Comparison of ENCODE assay signal across 20 cellular contexts in the genomic region with DNA sequence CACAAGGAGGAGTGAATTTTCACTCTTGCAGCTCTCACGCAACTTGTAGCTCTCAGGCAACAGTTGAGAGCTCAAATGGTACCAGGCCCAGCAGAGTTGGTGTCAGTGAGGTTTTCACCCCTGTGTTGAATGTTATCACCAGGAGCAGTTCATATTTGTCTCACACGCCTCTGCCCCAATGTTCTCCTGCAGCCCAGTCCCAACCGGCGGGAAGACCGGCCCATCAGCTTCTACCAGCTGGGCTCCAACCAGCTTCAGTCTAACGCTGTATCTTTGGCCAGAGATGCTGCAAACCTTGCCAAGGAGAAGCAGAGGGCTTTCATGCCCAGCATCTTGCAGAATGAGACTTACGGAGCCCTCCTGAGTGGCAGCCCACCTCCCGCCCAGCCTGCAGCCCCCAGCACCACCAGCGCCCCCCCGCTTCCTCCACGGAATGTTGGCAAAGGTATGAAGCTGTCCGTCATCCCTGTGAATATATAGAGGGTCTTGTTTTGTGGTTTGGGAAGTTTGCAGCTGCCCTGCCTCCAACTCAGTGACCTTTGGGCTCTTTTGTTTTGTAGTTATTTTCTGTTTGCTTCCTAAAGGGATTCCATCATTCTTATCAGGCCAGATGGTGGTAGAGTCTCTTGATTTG.
"Had no signal": no experiment of that assay in that cellular context is flagged by ENCODE, and none has a peak within 500 bp of the region (broad histone marks: within the 10 kb centered on the region; RNA-seq: fewer than 3 reads in every experiment).

No MANE protein-coding gene starts in this region.

- H3K27ac Mint-ChIP-seq: activated CD4-positive, alpha-beta memory T cell treated with anti-CD3 and anti-CD28 coated beads for 36 hours; activated naive CD8-positive, alpha-beta T cell treated with anti-CD3 and anti-CD28 coated beads for 36 hours had no signal

- FAIRE-seq: keratinocyte, small intestine, TTC549 had no signal

- DNase-seq: activated CD4-positive, alpha-beta memory T cell treated with anti-CD3 and anti-CD28 coated beads for 36 hours; activated CD4-positive, alpha-beta T cell treated with anti-CD3 and anti-CD28 coated beads for 4 hours; activated naive CD4-positive, alpha-beta T cell; activated naive CD8-positive, alpha-beta T cell treated with anti-CD3 and anti-CD28 coated beads for 36 hours; activated T-cell treated with anti-CD3 and anti-CD28 coated beads for 4 hours; amniotic stem cell; effector memory CD8-positive, alpha-beta T cell; midbrain; occipital lobe; psoas muscle; small intestine; stimulated activated CD4-positive, alpha-beta T cell treated with anti-CD3 and anti-CD28 coated beads, Interleukin-4, amount 100 ng/mL, for 1 hour; stimulated activated naive CD8-positive, alpha-beta T cell treated with anti-CD3 and anti-CD28 coated beads, Interleukin-15, amount 100 ng/mL, for 72 hours; testis had no signal

- H3K4me3 ChIP-seq: psoas muscle, testis had no signal

- H3K4me3 Mint-ChIP-seq: activated CD4-positive, alpha-beta memory T cell treated with anti-CD3 and anti-CD28 coated beads for 36 hours; activated naive CD8-positive, alpha-beta T cell treated with anti-CD3 and anti-CD28 coated beads for 36 hours; activated T-helper 17 cell treated with anti-CD3 and anti-CD28 coated beads, Interleukin-2, amount 50 U/mL, for 72 hours; effector memory CD8-positive, alpha-beta T cell; nephron; stimulated activated naive CD8-positive, alpha-beta T cell treated with anti-CD3 and anti-CD28 coated beads, Interleukin-15, amount 100 ng/mL, for 72 hours; WTC11 had no signal

- H3K27ac ChIP-seq: testis had no signal

- H3K9me3 ChIP-seq: psoas muscle, testis had no signal

- H3K9me3 Mint-ChIP-seq: activated CD4-positive, alpha-beta memory T cell treated with anti-CD3 and anti-CD28 coated beads for 36 hours; activated naive CD8-positive, alpha-beta T cell treated with anti-CD3 and anti-CD28 coated beads for 36 hours; activated T-helper 17 cell treated with anti-CD3 and anti-CD28 coated beads, Interleukin-2, amount 50 U/mL, for 72 hours; effector memory CD8-positive, alpha-beta T cell; nephron; stimulated activated naive CD8-positive, alpha-beta T cell treated with anti-CD3 and anti-CD28 coated beads, Interleukin-15, amount 100 ng/mL, for 72 hours; WTC11 had no signal

- H3K36me3 Mint-ChIP-seq: activated CD4-positive, alpha-beta memory T cell treated with anti-CD3 and anti-CD28 coated beads for 36 hours; activated naive CD8-positive, alpha-beta T cell treated with anti-CD3 and anti-CD28 coated beads for 36 hours had no signal

- ATAC-seq: activated T-helper 17 cell treated with anti-CD3 and anti-CD28 coated beads, Interleukin-2, amount 50 U/mL, for 72 hours; effector memory CD8-positive, alpha-beta T cell; left lobe of liver; stimulated activated naive CD8-positive, alpha-beta T cell treated with anti-CD3 and anti-CD28 coated beads, Interleukin-15, amount 100 ng/mL, for 72 hours; WTC11 had no signal

- H3K4me1 Mint-ChIP-seq: activated naive CD8-positive, alpha-beta T cell treated with anti-CD3 and anti-CD28 coated beads for 36 hours; activated T-helper 17 cell treated with anti-CD3 and anti-CD28 coated beads, Interleukin-2, amount 50 U/mL, for 72 hours; stimulated activated naive CD8-positive, alpha-beta T cell treated with anti-CD3 and anti-CD28 coated beads, Interleukin-15, amount 100 ng/mL, for 72 hours had no signal

- H3K27me3 ChIP-seq: testis had no signal

- H3K27me3 Mint-ChIP-seq: activated CD4-positive, alpha-beta memory T cell treated with anti-CD3 and anti-CD28 coated beads for 36 hours; activated naive CD8-positive, alpha-beta T cell treated with anti-CD3 and anti-CD28 coated beads for 36 hours; activated T-helper 17 cell treated with anti-CD3 and anti-CD28 coated beads, Interleukin-2, amount 50 U/mL, for 72 hours; stimulated activated naive CD8-positive, alpha-beta T cell treated with anti-CD3 and anti-CD28 coated beads, Interleukin-15, amount 100 ng/mL, for 72 hours had no signal

- H3K4me1 ChIP-seq: testis had no signal
